8 cellular contexts compared by ENCODE assay signal in the genomic region with DNA sequence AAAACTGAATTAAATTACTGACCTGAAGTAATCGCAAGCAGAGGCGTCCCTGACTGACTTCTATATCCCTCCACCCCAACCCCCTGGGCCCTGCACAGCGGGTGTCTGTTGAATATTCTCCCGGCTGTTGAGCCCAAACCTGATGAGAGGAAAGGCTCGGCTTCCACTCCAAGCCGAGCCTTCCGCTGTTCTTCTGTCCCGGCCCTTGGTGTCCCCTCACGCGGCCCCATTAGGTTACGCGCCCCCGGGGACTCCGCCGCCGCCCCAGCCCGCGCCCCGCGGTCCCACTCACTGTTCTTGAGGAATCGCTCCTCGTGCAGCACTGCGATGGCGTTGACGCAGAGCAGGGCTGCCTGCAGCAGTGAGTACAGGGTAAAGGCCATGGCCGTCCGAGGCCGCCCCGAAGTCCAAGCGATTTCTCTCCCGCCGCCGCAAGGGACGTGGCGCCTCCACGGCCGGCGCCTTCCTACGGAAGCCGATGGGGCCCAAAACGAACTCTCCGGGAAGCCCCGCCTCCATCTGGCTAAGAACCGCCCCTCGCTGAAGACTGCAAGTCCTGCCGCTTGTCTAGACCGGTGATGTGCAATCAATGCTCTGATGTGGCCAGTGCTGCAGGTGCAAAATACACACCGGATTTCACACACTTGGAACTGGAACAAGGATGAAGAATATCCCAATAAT. TPM values are rescaled to one million over a fixed set of nuclear protein-coding genes. Genes with fewer than 3 reads are reported as not detected.
A peak's percentile ranks its signal among the peaks of the same experiment; 100 is the strongest.
DNase-seq lines count a peak whose midpoint lies in the region; ATAC-seq and TF ChIP-seq lines count a peak whose summit lies in the region.

A gene with protein sequence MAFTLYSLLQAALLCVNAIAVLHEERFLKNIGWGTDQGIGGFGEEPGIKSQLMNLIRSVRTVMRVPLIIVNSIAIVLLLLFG (minus strand): TSS at position 470 of the 681 bp plus-strand sequence. CDS start 87 bp downstream, at position 383.

- peak within 1 kb of the TSS; percentile 40 for H3K27ac Mint-ChIP-seq in activated CD4-positive, alpha-beta T cell treated with anti-CD3 and anti-CD28 coated beads for 36 hours

- intact Hi-C loops in activated CD4-positive, alpha-beta T cell treated with anti-CD3 and anti-CD28 coated beads for 36 hours (cut with DNase I, micrococcal nuclease), result loop anchor here (1.0 to 2.0 kb wide), 6 partner anchors 25 to 755 kb away; a partner anchor contains a TSS

- H3K4me3 Mint-ChIP-seq in activated CD4-positive, alpha-beta T cell treated with anti-CD3 and anti-CD28 coated beads for 36 hours, result no peak within 1 kb of the TSS

- H3K27me3 Mint-ChIP-seq in activated CD4-positive, alpha-beta T cell treated with anti-CD3 and anti-CD28 coated beads for 36 hours, result no peaks in the 10 kb centered on the region

- CTCF ChIA-PET in activated CD4-positive, alpha-beta T cell treated with anti-CD3 and anti-CD28 coated beads for 36 hours (lab: Charles Lee), result no interaction called here

- POLR2A ChIA-PET in activated CD4-positive, alpha-beta T cell treated with anti-CD3 and anti-CD28 coated beads for 36 hours (lab: Charles Lee), result no interaction called here

- DNase-seq in AML-193 (lab: John Stamatoyannopoulos, UW), result peak; percentile 86 to 87
- peak; percentile 78 for DNase-seq in NCI-H460 (ENCODE audit: extremely low read depth, low read depth)
- DNase-seq in activated CD4-positive, alpha-beta T cell treated with anti-CD3 and anti-CD28 coated beads for 36 hours, result peak; percentile 93
- DNase-seq in choroid plexus epithelial cell (ENCODE audit: low read depth), result peak; percentile 96
- peak; percentile 94 for DNase-seq in left lobe of liver (ENCODE audit: low spot score)
- peak; percentile 92 to 93 for DNase-seq in stimulated activated CD4-positive, alpha-beta T cell treated with anti-CD3 and anti-CD28 coated beads, Interleukin-2, amount 100 ng/mL, for 24 hours

- no peak for TF ChIP-seq CTCF in choroid plexus epithelial cell (conservative IDR thresholded peaks at IDR 0.05; ENCODE audit: low read depth, low read length)

- H3K4me3 ChIP-seq in choroid plexus epithelial cell (ENCODE audit: low read depth, low read length), result peak within 1 kb of the TSS; percentile 94

- H3K4me1 Mint-ChIP-seq in activated CD4-positive, alpha-beta T cell treated with anti-CD3 and anti-CD28 coated beads for 36 hours, result peaks cover 2% of the 10 kb centered on the region

- peaks cover 5% of the 10 kb centered on the region for H3K36me3 Mint-ChIP-seq in activated CD4-positive, alpha-beta T cell treated with anti-CD3 and anti-CD28 coated beads for 36 hours (ENCODE audit: low read depth)

- ATAC-seq in GM19043 (IDR thresholded peaks at IDR 0.05; ENCODE audit: low read depth, unreplicated experiment), result peak; percentile 90
- ATAC-seq in HG03378 (IDR thresholded peaks at IDR 0.05; ENCODE audit: unreplicated experiment), result peak; percentile 58
- ATAC-seq in activated CD4-positive, alpha-beta T cell treated with anti-CD3 and anti-CD28 coated beads for 36 hours, result peak; percentile 92
- ATAC-seq in left lobe of liver, result peak; percentile 98

- no peaks in the 10 kb centered on the region for H3K9me3 Mint-ChIP-seq in activated CD4-positive, alpha-beta T cell treated with anti-CD3 and anti-CD28 coated beads for 36 hours (ENCODE audit: low read depth)

RNA-seq across cellular contexts. Expression of the gene that starts here (rescaled TPM):
- 31.2 and 31.7 TPM in 2 replicates for total RNA-seq in NCI-H460 (2014; rRNA removed; shearing (Covaris generic))
- polyA plus RNA-seq in NCI-H460 (2014; cell fraction: nucleus; rRNA removed), result 14.2 and 20.1 TPM in 2 replicates
- 10 to 100 TPM in 1 of 2 experiments, 1 to 10 TPM in 1; 9.0 to 11.5 TPM for total RNA-seq in activated CD4-positive, alpha-beta T cell treated with anti-CD3 and anti-CD28 coated beads for 36 hours
- total RNA-seq in left lobe of liver, result 4.5 TPM

Comparison
In these comparisons a context has a peak if more than half of its experiments do, and no peak if none do; other contexts are left out.
1. Peak in every context shown above with its lines: DNase-seq, ATAC-seq and H3K4me3 ChIP-seq.